Comparison of ENCODE assay signal across 21 cellular contexts in genomic region chr17:12261354-12261753, GRCh38.
DNase-seq lines count a peak whose midpoint lies in the region; ATAC-seq, FAIRE-seq and TF ChIP-seq lines count a peak whose summit lies in the region.
"Had no signal": no experiment of that assay in that cellular context is flagged by ENCODE, and none has a peak within 500 bp of the region (broad histone marks: within the 10 kb centered on the region; RNA-seq: fewer than 3 reads in every experiment).

No MANE protein-coding gene starts in this region.

- H3K4me1 ChIP-seq in A549, result peaks cover 9% of the 10 kb centered on the region; the same call in 2 of the 3 replicates
- H3K4me1 ChIP-seq: BLaER1 treated with 17β-estradiol and CSF1 and Interleukin-3, amounts not matched to agents 10 nM and 100 nM; Caco-2 had no signal

- TF ChIP-seq POLR2A in A549 (IDR thresholded peaks at IDR 0.05; ENCODE audit: low read length), result no peak
- no peak for TF ChIP-seq POLR2A in GM12891 (IDR thresholded peaks at IDR 0.05; ENCODE audit: low read depth, low read length)

- no peaks in the 10 kb centered on the region for H3K27me3 Mint-ChIP-seq in activated CD8-positive, alpha-beta memory T cell treated with anti-CD3 and anti-CD28 coated beads, Interleukin-2, amount 10 ng/mL, durations not matched to agents 7 days and 5 days
- H3K27me3 Mint-ChIP-seq: B cell; CD4-positive, alpha-beta T cell had no signal

- no peaks in the 10 kb centered on the region for H3K36me3 Mint-ChIP-seq in activated CD8-positive, alpha-beta memory T cell treated with anti-CD3 and anti-CD28 coated beads, Interleukin-2, amount 10 ng/mL, durations not matched to agents 7 days and 5 days
- H3K36me3 Mint-ChIP-seq: CD8-positive, alpha-beta T cell had no signal

- TF ChIP-seq RAD21 in A549 (conservative IDR thresholded peaks at IDR 0.05 in 1 of 2, IDR thresholded peaks at IDR 0.05 in 1 of 2), result no peak

- H3K9me3 Mint-ChIP-seq in activated CD8-positive, alpha-beta memory T cell treated with anti-CD3 and anti-CD28 coated beads, Interleukin-2, amount 10 ng/mL, durations not matched to agents 7 days and 5 days (ENCODE audit: low read depth), result peaks cover 3% of the 10 kb centered on the region

- no peak overlapping the region for H3K4me3 ChIP-seq in A549
- H3K4me3 ChIP-seq: BLaER1 treated with 17β-estradiol and CSF1 and Interleukin-3, amounts not matched to agents 10 nM and 100 nM had no signal

- H3K4me2 ChIP-seq in A549, result no peak overlapping the region
- H3K4me2 ChIP-seq: BLaER1 treated with 17β-estradiol and CSF1 and Interleukin-3, amounts not matched to agents 10 nM and 100 nM had no signal

- peak; percentile 32 for FAIRE-seq in A549 (lab: Jason Lieb, UNC)
- peak; percentile 31 for FAIRE-seq in GM12891 (lab: Jason Lieb, UNC)
- FAIRE-seq in urothelium cell line (lab: Jason Lieb, UNC), result peak; percentile 50
- FAIRE-seq: A204.1, D721Med, G401.6, GM12892, GM18507 had no signal

- DNase-seq in A549 (ENCODE audit: low read depth in 1 of 2, low spot score in 1 of 2), result no peak
- no peak for DNase-seq in GM12891 (ENCODE audit: insufficient read length, low spot score)
- no peak for DNase-seq in urothelium cell line (ENCODE audit: low spot score)
- no peak for DNase-seq in activated CD8-positive, alpha-beta memory T cell treated with anti-CD3 and anti-CD28 coated beads, Interleukin-2, amount 10 ng/mL, durations not matched to agents 7 days and 5 days
- DNase-seq: 8988T; AML-193; Caco-2; Calu3; CD4-positive, alpha-beta T cell; CD8-positive, alpha-beta T cell; DMS79 treated with DMSO at 0.1 percent for 48 hours; GF-D8 had no signal

- no peak for TF ChIP-seq EP300 in A549 (IDR thresholded peaks at IDR 0.05)

- H3K4me3 Mint-ChIP-seq in activated CD8-positive, alpha-beta memory T cell treated with anti-CD3 and anti-CD28 coated beads, Interleukin-2, amount 10 ng/mL, durations not matched to agents 7 days and 5 days, result no peak overlapping the region
- H3K4me3 Mint-ChIP-seq: B cell; CD4-positive, alpha-beta T cell; CD8-positive, alpha-beta T cell had no signal

- H3K4me1 Mint-ChIP-seq in activated CD8-positive, alpha-beta memory T cell treated with anti-CD3 and anti-CD28 coated beads, Interleukin-2, amount 10 ng/mL, durations not matched to agents 7 days and 5 days, result no peaks in the 10 kb centered on the region
- H3K4me1 Mint-ChIP-seq: B cell had no signal

- WGBS in A549 (ENCODE audit: missing lambda C conversion rate), result 47% methylated on average over 10 of the region's 10 CpGs

- no peak overlapping the region for H3K27ac Mint-ChIP-seq in activated CD8-positive, alpha-beta memory T cell treated with anti-CD3 and anti-CD28 coated beads, Interleukin-2, amount 10 ng/mL, durations not matched to agents 7 days and 5 days
- H3K27ac Mint-ChIP-seq: B cell; CD4-positive, alpha-beta T cell; CD8-positive, alpha-beta T cell had no signal

- POLR2A ChIA-PET in A549 (lab: Yijun Ruan, JAX), result no interaction called here

- ATAC-seq in A549 (no peak), GM21786 (IDR thresholded peaks at IDR 0.05; ENCODE audit: unreplicated experiment) (no peak)
- no peak for ATAC-seq in activated CD8-positive, alpha-beta memory T cell treated with anti-CD3 and anti-CD28 coated beads, Interleukin-2, amount 10 ng/mL, durations not matched to agents 7 days and 5 days
- ATAC-seq: CD8-positive, alpha-beta T cell had no signal

- H3K27ac ChIP-seq in A549, result no peak overlapping the region
- H3K27ac ChIP-seq: BLaER1 treated with 17β-estradiol and CSF1 and Interleukin-3, amounts not matched to agents 10 nM and 100 nM; C4-2B had no signal

- 0 out of 3 replicates have a peak, but pooled peaks cover 4% of the 10 kb centered on the region for H3K9me3 ChIP-seq in A549
- H3K9me3 ChIP-seq: Caco-2 had no signal

- TF ChIP-seq CTCF in A549 (IDR thresholded peaks at IDR 0.05), result no peak

- CTCF ChIA-PET in A549 (lab: Yijun Ruan, JAX), result interaction anchor here (1.0 to 11.0 kb wide), 2 partner anchors 284 to 404 kb away, joined by 4 to 219 read pairs; partner anchors contain the start of gene MYOCD
- CTCF ChIA-PET in activated CD8-positive, alpha-beta memory T cell treated with anti-CD3 and anti-CD28 coated beads, Interleukin-2, amount 10 ng/mL, durations not matched to agents 7 days and 5 days (lab: Charles Lee), result no interaction called here

TF ChIP-seq in A549, 52 proteins besides CTCF, POLR2A, EP300 and RAD21:
- TF ChIP-seq, protein P1, sequence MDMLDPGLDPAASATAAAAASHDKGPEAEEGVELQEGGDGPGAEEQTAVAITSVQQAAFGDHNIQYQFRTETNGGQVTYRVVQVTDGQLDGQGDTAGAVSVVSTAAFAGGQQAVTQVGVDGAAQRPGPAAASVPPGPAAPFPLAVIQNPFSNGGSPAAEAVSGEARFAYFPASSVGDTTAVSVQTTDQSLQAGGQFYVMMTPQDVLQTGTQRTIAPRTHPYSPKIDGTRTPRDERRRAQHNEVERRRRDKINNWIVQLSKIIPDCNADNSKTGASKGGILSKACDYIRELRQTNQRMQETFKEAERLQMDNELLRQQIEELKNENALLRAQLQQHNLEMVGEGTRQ (IDR thresholded peaks at IDR 0.05), result peak; percentile 38; the same call in 1 of the 2 replicates
- no peak for TF ChIP-seq ZNF302 (CRISPR knock-in tag; IDR thresholded peaks at IDR 0.05)
TF ChIP-seq in A549: peak in this region for 1.

TF ChIP-seq in GM12891, 5 proteins besides CTCF, POLR2A, EP300 and RAD21:
- TF ChIP-seq SPI1 (IDR thresholded peaks at IDR 0.05; ENCODE audit: low read depth, low read length) (no peak), POU2F2 (IDR thresholded peaks at IDR 0.05; ENCODE audit: low read depth, low read length) (no peak), POLR2AphosphoS5 (IDR thresholded peaks at IDR 0.05; ENCODE audit: low read depth, low read length) (no peak), TAF1 (IDR thresholded peaks at IDR 0.05; ENCODE audit: low read depth, low read length) (no peak), PAX5 (IDR thresholded peaks at IDR 0.05; ENCODE audit: insufficient read depth, low read length, severe bottlenecking) (no peak)
